9 cellular contexts compared by ENCODE assay signal in the genomic region with DNA sequence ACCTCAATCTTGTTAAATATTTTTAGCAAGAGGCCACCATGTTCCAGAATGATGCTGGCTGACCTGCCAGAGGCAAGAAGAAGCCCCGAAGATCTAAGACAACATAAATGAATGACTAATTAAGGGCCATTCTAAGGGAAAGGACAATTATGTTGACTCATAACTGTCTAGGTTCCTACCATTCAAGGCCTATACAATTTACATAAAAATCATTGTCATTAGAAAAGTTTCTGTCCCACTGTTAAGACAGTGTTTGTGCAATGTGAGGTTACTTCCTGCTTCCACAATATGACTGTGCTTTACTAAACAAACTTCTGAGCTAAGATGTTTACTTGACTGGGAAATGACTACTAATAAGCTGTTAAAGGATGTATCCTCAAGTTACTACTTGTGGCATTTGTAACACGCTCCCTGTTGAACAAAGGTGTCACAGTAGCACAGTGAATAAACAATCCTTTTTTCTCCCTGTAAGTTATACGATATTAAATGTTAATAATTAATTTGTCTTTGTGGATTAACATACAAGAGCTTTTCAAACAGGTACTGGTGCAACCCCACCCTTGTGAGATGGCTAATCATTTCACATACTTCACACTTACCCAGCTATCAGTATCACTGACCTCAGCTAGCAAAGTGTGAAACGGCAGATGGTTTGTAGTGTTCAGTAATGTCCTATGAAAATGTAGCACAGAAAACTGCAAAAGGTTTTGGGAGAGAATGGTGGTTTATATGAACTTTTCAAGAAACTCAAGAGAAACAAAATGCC.
DNase-seq lines count a peak whose midpoint lies in the region; ATAC-seq and TF ChIP-seq lines count a peak whose summit lies in the region.
"Had no signal": no experiment of that assay in that cellular context is flagged by ENCODE, and none has a peak within 500 bp of the region (broad histone marks: within the 10 kb centered on the region; RNA-seq: fewer than 3 reads in every experiment).

No MANE protein-coding gene starts in this region.

- H3K9me3 ChIP-seq in transverse colon = no peaks in the 10 kb centered on the region
- H3K9me3 ChIP-seq: heart right ventricle had no signal

- peaks cover 6% of the 10 kb centered on the region for H3K27me3 Mint-ChIP-seq in activated CD8-positive, alpha-beta memory T cell treated with anti-CD3 and anti-CD28 coated beads, Interleukin-2, amount 10 ng/mL, durations not matched to agents 7 days and 5 days
- H3K27me3 Mint-ChIP-seq in endothelial cell (ENCODE audit: unreplicated experiment) = no peaks in the 10 kb centered on the region
- peaks cover 8% of the 10 kb centered on the region for H3K27me3 Mint-ChIP-seq in activated naive CD4-positive, alpha-beta T cell treated with anti-CD3 and anti-CD28 coated beads for 36 hours (ENCODE audit: low read depth)

- peaks cover 26% of the 10 kb centered on the region for H3K4me1 Mint-ChIP-seq in activated CD8-positive, alpha-beta memory T cell treated with anti-CD3 and anti-CD28 coated beads, Interleukin-2, amount 10 ng/mL, durations not matched to agents 7 days and 5 days
- no peaks in the 10 kb centered on the region for H3K4me1 Mint-ChIP-seq in endothelial cell (ENCODE audit: unreplicated experiment)
- H3K4me1 Mint-ChIP-seq in activated naive CD4-positive, alpha-beta T cell treated with anti-CD3 and anti-CD28 coated beads for 36 hours (ENCODE audit: low read depth) = no peaks in the 10 kb centered on the region

- no peaks in the 10 kb centered on the region for H3K36me3 ChIP-seq in transverse colon
- H3K36me3 ChIP-seq: heart right ventricle had no signal

- peaks cover 1% of the 10 kb centered on the region for H3K36me3 Mint-ChIP-seq in activated CD8-positive, alpha-beta memory T cell treated with anti-CD3 and anti-CD28 coated beads, Interleukin-2, amount 10 ng/mL, durations not matched to agents 7 days and 5 days
- no peaks in the 10 kb centered on the region for H3K36me3 Mint-ChIP-seq in endothelial cell (ENCODE audit: low read depth, unreplicated experiment)
- no peaks in the 10 kb centered on the region for H3K36me3 Mint-ChIP-seq in activated naive CD4-positive, alpha-beta T cell treated with anti-CD3 and anti-CD28 coated beads for 36 hours (ENCODE audit: low read depth)

- intact Hi-C loops in transverse colon (cut with DNase I; ENCODE audit: low total_unique reads) = no loop called here
- intact Hi-C loops in activated naive CD4-positive, alpha-beta T cell treated with anti-CD3 and anti-CD28 coated beads for 36 hours (cut with micrococcal nuclease) = no loop called here

- in situ Hi-C loops in transverse colon (cut with MboI; ENCODE audit: low pct_ligation_motif_present in 1 of 4, low pct_unique_long_range_greater_than_20kb in 1 of 4, low sequenced_read_pairs in 3 of 4) = no loop called here

- peak; percentile 37 for ATAC-seq in activated CD8-positive, alpha-beta memory T cell treated with anti-CD3 and anti-CD28 coated beads, Interleukin-2, amount 10 ng/mL, durations not matched to agents 7 days and 5 days
- ATAC-seq in HG03103 (IDR thresholded peaks at IDR 0.05; ENCODE audit: low read depth, unreplicated experiment) = peak; percentile 34

- peak overlapping the region; percentile 65 for H3K27ac Mint-ChIP-seq in activated CD8-positive, alpha-beta memory T cell treated with anti-CD3 and anti-CD28 coated beads, Interleukin-2, amount 10 ng/mL, durations not matched to agents 7 days and 5 days
- H3K27ac Mint-ChIP-seq in endothelial cell (ENCODE audit: unreplicated experiment) = peak overlapping the region; percentile 8
- H3K27ac Mint-ChIP-seq in activated naive CD4-positive, alpha-beta T cell treated with anti-CD3 and anti-CD28 coated beads for 36 hours = no peak overlapping the region

- DNase-seq in activated CD8-positive, alpha-beta memory T cell treated with anti-CD3 and anti-CD28 coated beads, Interleukin-2, amount 10 ng/mL, durations not matched to agents 7 days and 5 days = no peak
- no peak for DNase-seq in activated CD8-positive, alpha-beta memory T cell treated with anti-CD3 and anti-CD28 coated beads for 24 hours
- DNase-seq in endothelial cell (ENCODE audit: low spot score) (no peak), transverse colon (no peak), Kasumi-1 (lab: John Stamatoyannopoulos, UW) (no peak), GM03348 (ENCODE audit: low spot score) (no peak)
- no peak for DNase-seq in activated naive CD4-positive, alpha-beta T cell treated with anti-CD3 and anti-CD28 coated beads for 36 hours
- DNase-seq: heart right ventricle had no signal

- WGBS in transverse colon (ENCODE audit: low coverage in 1 of 2), 2 donors = 35 to 42% methylated on average over 4 of the region's 4 CpGs

- TF ChIP-seq EP300 in transverse colon (IDR thresholded peaks at IDR 0.05; ENCODE audit: low read depth) = no peak

- no peak for TF ChIP-seq POLR2A in transverse colon (IDR thresholded peaks at IDR 0.05)

- CTCF ChIA-PET in activated CD8-positive, alpha-beta memory T cell treated with anti-CD3 and anti-CD28 coated beads, Interleukin-2, amount 10 ng/mL, durations not matched to agents 7 days and 5 days (lab: Charles Lee) = no interaction called here
- CTCF ChIA-PET in activated naive CD4-positive, alpha-beta T cell treated with anti-CD3 and anti-CD28 coated beads for 36 hours (lab: Charles Lee) = interaction anchor here (0.6 kb wide), 1 partner anchor 997 kb away, joined by 3 read pairs; no protein-coding TSS in a partner anchor

- TF ChIP-seq CTCF in endothelial cell (IDR thresholded peaks at IDR 0.05; ENCODE audit: unreplicated experiment) = no peak
- no peak for TF ChIP-seq CTCF in transverse colon (IDR thresholded peaks at IDR 0.05)

- H3K9me3 Mint-ChIP-seq in activated CD8-positive, alpha-beta memory T cell treated with anti-CD3 and anti-CD28 coated beads, Interleukin-2, amount 10 ng/mL, durations not matched to agents 7 days and 5 days (ENCODE audit: low read depth) = peaks cover 3% of the 10 kb centered on the region
- H3K9me3 Mint-ChIP-seq in endothelial cell (ENCODE audit: unreplicated experiment) = no peaks in the 10 kb centered on the region
- no peaks in the 10 kb centered on the region for H3K9me3 Mint-ChIP-seq in activated naive CD4-positive, alpha-beta T cell treated with anti-CD3 and anti-CD28 coated beads for 36 hours

- peaks cover 10 to 29% (median 17%) of the 10 kb centered on the region in 4 donors for H3K4me1 ChIP-seq in transverse colon

- no peak overlapping the region for H3K4me3 ChIP-seq in transverse colon
- H3K4me3 ChIP-seq: heart right ventricle had no signal

- H3K27me3 ChIP-seq in transverse colon = no peaks in the 10 kb centered on the region
- H3K27me3 ChIP-seq: heart right ventricle had no signal

- peak overlapping the region; percentile 7 to 58 (median 18) for H3K27ac ChIP-seq in transverse colon

- no peak overlapping the region for H3K4me3 Mint-ChIP-seq in activated CD8-positive, alpha-beta memory T cell treated with anti-CD3 and anti-CD28 coated beads, Interleukin-2, amount 10 ng/mL, durations not matched to agents 7 days and 5 days
- H3K4me3 Mint-ChIP-seq in endothelial cell (ENCODE audit: unreplicated experiment) = no peak overlapping the region
- no peak overlapping the region for H3K4me3 Mint-ChIP-seq in activated naive CD4-positive, alpha-beta T cell treated with anti-CD3 and anti-CD28 coated beads for 36 hours
